1 cellular context compared by ENCODE assay signal in genomic region chr12:95790912-95791849, GRCh38.
A peak's percentile ranks its signal among the peaks of the same experiment; 100 is the strongest.
TF ChIP-seq lines count a peak whose summit lies in the region.

No MANE protein-coding gene starts in this region.

TF ChIP-seq in HepG2, 621 proteins besides CTCF, POLR2A, EP300 and RAD21 (continued from another document and continues in another):
- TF ChIP-seq ZBTB14 (CRISPR knock-in tag; IDR thresholded peaks at IDR 0.05): no peak
- TF ChIP-seq LRRFIP1 (CRISPR knock-in tag; conservative IDR thresholded peaks at IDR 0.05): no peak
- 0 out of 2 replicates have a peak, but pooled peaks have one; percentile 20 for TF ChIP-seq AHR (CRISPR knock-in tag; IDR thresholded peaks at IDR 0.05)
- TF ChIP-seq PHF21A (CRISPR knock-in tag; IDR thresholded peaks at IDR 0.05): 0 out of 2 replicates have a peak, but pooled peaks have one; percentile 25
- TF ChIP-seq CEBPG (CRISPR knock-in tag; IDR thresholded peaks at IDR 0.05): peak; percentile 51; the same call in 1 of the 2 replicates
- peak; percentile 35 for TF ChIP-seq XRCC5 (optimal IDR thresholded peaks at IDR 0.05; ENCODE audit: low read length)
- 0 out of 2 replicates have a peak, but pooled peaks have one; percentile 2 for TF ChIP-seq ERF (CRISPR knock-in tag; IDR thresholded peaks at IDR 0.05)
- peak; percentile 59; the same call in 1 of the 2 replicates for TF ChIP-seq ZSCAN21 (CRISPR knock-in tag; IDR thresholded peaks at IDR 0.05; ENCODE audit: borderline replicate concordance)
- TF ChIP-seq ZBTB7B (CRISPR knock-in tag; IDR thresholded peaks at IDR 0.05): peak; percentile 42; the same call in 1 of the 2 replicates
- no peak for TF ChIP-seq MLXIP (CRISPR knock-in tag; IDR thresholded peaks at IDR 0.05; ENCODE audit: borderline replicate concordance)
- 0 out of 2 replicates have a peak, but pooled peaks have one; percentile 27 for TF ChIP-seq ZNF639 (CRISPR knock-in tag; conservative IDR thresholded peaks at IDR 0.05)
- peak; percentile 29; the same call in 1 of the 2 replicates for TF ChIP-seq ARNT2 (CRISPR knock-in tag; IDR thresholded peaks at IDR 0.05; ENCODE audit: low read depth)
- peak; percentile 11; the same call in 1 of the 2 replicates for TF ChIP-seq TBX2 (CRISPR knock-in tag; IDR thresholded peaks at IDR 0.05; ENCODE audit: borderline replicate concordance)
- peak; percentile 25; the same call in 1 of the 2 replicates for TF ChIP-seq UBTF (CRISPR knock-in tag; IDR thresholded peaks at IDR 0.05)
- TF ChIP-seq ZFP36L1 (CRISPR knock-in tag; IDR thresholded peaks at IDR 0.05): 0 out of 2 replicates have a peak, but pooled peaks have one; percentile 53
- peak; percentile 56 for TF ChIP-seq AGO1 (IDR thresholded peaks at IDR 0.05; ENCODE audit: low read depth, low read length, poor library complexity, severe bottlenecking)
- TF ChIP-seq ZNF543 (CRISPR knock-in tag; IDR thresholded peaks at IDR 0.05): 0 out of 2 replicates have a peak, but pooled peaks have one; percentile 2
- no peak for TF ChIP-seq SMC3 (IDR thresholded peaks at IDR 0.05; ENCODE audit: low read length)
- TF ChIP-seq GFI1 (CRISPR knock-in tag; IDR thresholded peaks at IDR 0.05; ENCODE audit: borderline replicate concordance): 0 out of 2 replicates have a peak, but pooled peaks have one; percentile 35
- peak; percentile 24; the same call in 1 of the 2 replicates for TF ChIP-seq ZBTB4 (CRISPR knock-in tag; IDR thresholded peaks at IDR 0.05; ENCODE audit: borderline replicate concordance)
- TF ChIP-seq SALL1 (CRISPR knock-in tag; IDR thresholded peaks at IDR 0.05): peak; percentile 7; the same call in 1 of the 2 replicates
- TF ChIP-seq PHF8 (CRISPR knock-in tag; IDR thresholded peaks at IDR 0.05): peak; percentile 27; the same call in 1 of the 2 replicates
- TF ChIP-seq GABPB1 (CRISPR knock-in tag; IDR thresholded peaks at IDR 0.05): no peak
- TF ChIP-seq KMT2A (CRISPR knock-in tag; IDR thresholded peaks at IDR 0.05): peak; percentile 70
- peak; percentile 63; the same call in 1 of the 2 replicates for TF ChIP-seq ZNF292 (CRISPR knock-in tag; IDR thresholded peaks at IDR 0.05; ENCODE audit: borderline replicate concordance, low read depth)
- 0 out of 2 replicates have a peak, but pooled peaks have one; percentile 27 for TF ChIP-seq CBFB (CRISPR knock-in tag; IDR thresholded peaks at IDR 0.05)
- 0 out of 2 replicates have a peak, but pooled peaks have one; percentile 51 for TF ChIP-seq ZNF501 (CRISPR knock-in tag; IDR thresholded peaks at IDR 0.05)
- no peak for TF ChIP-seq ZKSCAN5 (CRISPR knock-in tag; IDR thresholded peaks at IDR 0.05)
- TF ChIP-seq ZNF572 (CRISPR knock-in tag; IDR thresholded peaks at IDR 0.05): no peak
- 0 out of 2 replicates have a peak, but pooled peaks have one; percentile 36 for TF ChIP-seq ARID2 (CRISPR knock-in tag; IDR thresholded peaks at IDR 0.05; ENCODE audit: borderline replicate concordance)
- no peak for TF ChIP-seq AKNA (CRISPR knock-in tag; IDR thresholded peaks at IDR 0.05; ENCODE audit: borderline replicate concordance)
- peak; percentile 58 for TF ChIP-seq HDAC1 (CRISPR knock-in tag; IDR thresholded peaks at IDR 0.05)
- 0 out of 2 replicates have a peak, but pooled peaks have one; percentile 36 for TF ChIP-seq ZNF280B (CRISPR knock-in tag; IDR thresholded peaks at IDR 0.05; ENCODE audit: borderline replicate concordance)
